8 cellular contexts compared by ENCODE assay signal in the genomic region with DNA sequence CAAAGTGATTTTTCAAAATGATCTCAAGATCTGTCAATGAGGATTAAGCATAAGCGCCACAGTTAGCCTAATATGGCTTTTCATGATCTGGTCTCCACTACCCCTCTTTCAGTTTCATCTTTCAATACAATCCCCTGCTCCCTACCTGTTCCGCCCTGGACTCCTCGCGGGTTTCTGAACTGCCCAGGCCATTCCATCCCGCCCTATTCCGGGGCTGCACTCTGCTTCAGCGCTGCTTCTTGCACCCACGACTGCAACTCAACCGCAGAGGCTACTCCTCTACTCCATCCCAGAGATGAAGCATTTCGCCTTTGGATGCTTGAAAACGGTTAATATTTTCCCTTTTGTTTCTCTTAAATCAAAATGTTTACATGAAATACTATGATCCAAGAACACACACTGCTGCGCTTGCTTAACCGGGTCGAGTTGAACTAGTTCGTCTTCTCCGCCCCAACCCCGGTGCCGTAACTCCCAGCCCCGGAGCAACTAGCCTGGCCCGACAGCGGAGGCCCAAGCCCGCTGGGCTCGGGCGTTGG. TPM values are rescaled to one million over a fixed set of nuclear protein-coding genes. Genes with fewer than 3 reads are reported as not detected.
DNase-seq lines count a peak whose midpoint lies in the region; ATAC-seq and TF ChIP-seq lines count a peak whose summit lies in the region.

No MANE protein-coding gene starts in this region.

- H3K36me3 ChIP-seq in suprapubic skin = no peaks in the 10 kb centered on the region

- no peak for DNase-seq in activated T-cell treated with anti-CD3 and anti-CD28 coated beads, Interleukin-2, amount 50 U/mL, for 4 hours
- no peak for DNase-seq in activated T-cell treated with anti-CD3 and anti-CD28 coated beads, Interleukin-2, amount 50 U/mL, for 1 hour
- DNase-seq in NCI-H510A treated with DMSO at 0.1 percent for 48 hours (lab: John Stamatoyannopoulos, UW) (peak; percentile 71), left colon (peak; percentile 43 to 51), suprapubic skin (ENCODE audit: low spot score in 2 of 2) (no peak), occipital lobe (lab: John Stamatoyannopoulos, UW) (no peak)

- WGBS in suprapubic skin = under 1% methylated on average over 22 of the region's 24 CpGs

- no peak for ATAC-seq in activated T-cell treated with anti-CD3 and anti-CD28 coated beads, Interleukin-2, amount 50 U/mL, for 4 hours
- ATAC-seq in HG02678 (IDR thresholded peaks at IDR 0.05; ENCODE audit: unreplicated experiment) = peak; percentile 25
- peak; percentile 43 for ATAC-seq in left colon

- TF ChIP-seq CTCF in brain (conservative IDR thresholded peaks at IDR 0.05) (no peak), suprapubic skin (IDR thresholded peaks at IDR 0.05) (no peak)

- H3K4me3 Mint-ChIP-seq in activated T-cell treated with anti-CD3 and anti-CD28 coated beads, Interleukin-2, amount 50 U/mL, for 4 hours = peak overlapping the region; percentile 93
- peak overlapping the region; percentile 88 to 99 (median 92) for H3K4me3 Mint-ChIP-seq in brain

- H3K9me3 Mint-ChIP-seq in activated T-cell treated with anti-CD3 and anti-CD28 coated beads, Interleukin-2, amount 50 U/mL, for 4 hours = no peaks in the 10 kb centered on the region
- peaks cover 0 to 6% (median 0%) of the 10 kb centered on the region in 5 experiments for H3K9me3 Mint-ChIP-seq in brain

- H3K27ac Mint-ChIP-seq in brain = peak overlapping the region; percentile 90 to 99 (median 97)

- no peaks in the 10 kb centered on the region for H3K27me3 Mint-ChIP-seq in activated T-cell treated with anti-CD3 and anti-CD28 coated beads, Interleukin-2, amount 50 U/mL, for 4 hours (ENCODE audit: low read depth)
- H3K27me3 Mint-ChIP-seq in brain = peaks cover 15% of the 10 kb centered on the region

- H3K4me1 ChIP-seq in suprapubic skin = peaks cover 55% of the 10 kb centered on the region

- intact Hi-C loops in left colon (cut with DNase I, micrococcal nuclease) = no loop called here

- H3K27ac ChIP-seq in suprapubic skin = peak overlapping the region; percentile 97

- peaks cover 9% of the 10 kb centered on the region for H3K36me3 Mint-ChIP-seq in activated T-cell treated with anti-CD3 and anti-CD28 coated beads, Interleukin-2, amount 50 U/mL, for 4 hours (ENCODE audit: insufficient read depth)
- H3K36me3 Mint-ChIP-seq in brain = peaks cover 4% of the 10 kb centered on the region

- no peak for TF ChIP-seq POLR2A in suprapubic skin (IDR thresholded peaks at IDR 0.05)

- peak overlapping the region; percentile 87 for H3K4me3 ChIP-seq in suprapubic skin

- H3K4me1 Mint-ChIP-seq in activated T-cell treated with anti-CD3 and anti-CD28 coated beads, Interleukin-2, amount 50 U/mL, for 4 hours (ENCODE audit: low read depth) = peaks cover 62% of the 10 kb centered on the region
- peaks cover 53% of the 10 kb centered on the region for H3K4me1 Mint-ChIP-seq in brain

- H3K9me3 ChIP-seq in suprapubic skin = no peaks in the 10 kb centered on the region

- no peak for TF ChIP-seq EP300 in suprapubic skin (IDR thresholded peaks at IDR 0.05)

- no peaks in the 10 kb centered on the region for H3K27me3 ChIP-seq in suprapubic skin

RNA-seq across cellular contexts. Expression of a gene that starts 0.7 kb away (rescaled TPM):
- 10 to 100 TPM; 46.4 to 64.8 (median 50.1) TPM for total RNA-seq in activated T-cell treated with anti-CD3 and anti-CD28 coated beads, Interleukin-2, amount 50 U/mL, for 4 hours
- polyA plus RNA-seq in brain (ENCODE audit: insufficient read depth, low read depth, low replicate concordance) = 7.8 TPM
- 10 to 100 TPM; 24.1 TPM for total RNA-seq in left colon
- 100 to 1,000 TPM in 1 of 4 donors, 10 to 100 TPM in 3; 44.8 to 155 (median 62.5) TPM for total RNA-seq in suprapubic skin
- total RNA-seq in occipital lobe = 12.8 TPM

Comparison
In these comparisons a context has a peak if more than half of its experiments do, and no peak if none do; other contexts are left out.
1. ATAC-seq: peak in HG02678 (single experiment) and left colon (single experiment); none in activated T-cell treated with anti-CD3 and anti-CD28 coated beads, Interleukin-2, amount 50 U/mL, for 4 hours (0 of 2).
2. DNase-seq: peak in NCI-H510A treated with DMSO at 0.1 percent for 48 hours (single experiment) and left colon (2 of 2); none in activated T-cell treated with anti-CD3 and anti-CD28 coated beads, Interleukin-2, amount 50 U/mL, for 4 hours (single experiment), activated T-cell treated with anti-CD3 and anti-CD28 coated beads, Interleukin-2, amount 50 U/mL, for 1 hour (single experiment), suprapubic skin (0 of 2) and occipital lobe (single experiment).